In the genomic region with DNA sequence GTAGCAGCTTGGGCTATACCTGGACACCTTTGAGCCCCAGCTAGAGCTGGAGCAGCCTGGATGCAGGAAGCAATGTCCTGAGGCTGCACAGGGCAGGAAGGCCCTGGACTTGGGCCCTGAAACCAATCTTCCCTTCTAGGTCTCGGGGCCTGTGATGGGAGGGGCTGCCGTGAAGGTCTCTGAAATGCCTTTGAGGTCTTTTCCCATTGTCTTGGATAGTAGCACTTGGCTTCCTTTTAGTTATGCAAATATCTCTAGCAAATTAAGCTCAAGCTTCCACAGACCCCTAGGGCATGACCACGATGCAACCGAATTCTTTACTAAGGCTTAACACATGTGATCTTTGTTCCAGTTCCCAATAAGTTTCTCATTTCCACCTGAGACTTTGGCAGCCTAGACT, we compare ENCODE assay signal across 21 cellular contexts. TPM values are rescaled to one million over a fixed set of nuclear protein-coding genes. Genes with fewer than 3 reads are reported as not detected.
DNase-seq lines count a peak whose midpoint lies in the region; ATAC-seq and TF ChIP-seq lines count a peak whose summit lies in the region.
"Had no signal": no experiment of that assay in that cellular context is flagged by ENCODE, and none has a peak within 500 bp of the region (broad histone marks: within the 10 kb centered on the region; RNA-seq: fewer than 3 reads in every experiment).

No MANE protein-coding gene starts in this region.

- H3K4me3 ChIP-seq in SK-N-MC = no peak overlapping the region
- no peak overlapping the region for H3K4me3 ChIP-seq in iPS DF 6.9 (ENCODE audit: low read length)
- H3K4me3 ChIP-seq in osteoblast (ENCODE audit: insufficient read depth, low read length) = no peak overlapping the region
- H3K4me3 ChIP-seq: A549 had no signal

- H3K4me1 ChIP-seq in iPS DF 6.9 (ENCODE audit: control insufficient read depth, insufficient read depth, low read length) (peaks cover 3% of the 10 kb centered on the region), osteoblast (ENCODE audit: insufficient read depth, low read length) (peaks cover 35% of the 10 kb centered on the region)

- no peaks in the 10 kb centered on the region for H3K9me3 ChIP-seq in SK-N-MC (ENCODE audit: low read depth, low read length)
- no peaks in the 10 kb centered on the region for H3K9me3 ChIP-seq in iPS DF 6.9 (ENCODE audit: control insufficient read depth, insufficient read depth, low read length)
- no peaks in the 10 kb centered on the region for H3K9me3 ChIP-seq in osteoblast (ENCODE audit: low read depth, low read length)

- DNase-seq in left ventricle myocardium superior = peak; percentile 11
- no peak for DNase-seq in Right ventricle myocardium inferior (ENCODE audit: missing footprints)
- DNase-seq in SK-N-MC (ENCODE audit: low read depth, low spot score) = peak; percentile 16
- DNase-seq in iPS DF 6.9 (ENCODE audit: low read depth, low spot score) = peak; percentile 66
- peak; percentile 71 for DNase-seq in osteoblast (ENCODE audit: insufficient read length, low spot score, missing footprints)
- DNase-seq in RPMI8226 = no peak
- DNase-seq: C1 segment of cervical spinal cord, DMS79 treated with DMSO at 0.1 percent for 48 hours, GDM1, NCI-H1092 treated with DMSO at 0.1 percent for 48 hours, NCI-H1694 treated with DMSO at 0.1 percent for 48 hours, NCI-H2107, NCI-H226, NCI-H748 treated with DMSO at 0.1 percent for 48 hours, PC-3 had no signal

- H3K79me2 ChIP-seq in osteoblast (ENCODE audit: insufficient read depth, low read length) = peaks cover 13% of the 10 kb centered on the region

- ATAC-seq in left ventricle myocardium superior (no peak), Right ventricle myocardium inferior (no peak), HG03432 (IDR thresholded peaks at IDR 0.05; ENCODE audit: unreplicated experiment) (no peak), HG02763 (IDR thresholded peaks at IDR 0.05; ENCODE audit: unreplicated experiment) (no peak)
- ATAC-seq: HCT116, PC-3 had no signal

- H3K36me3 ChIP-seq in SK-N-MC (ENCODE audit: insufficient read depth, low read length) (no peaks in the 10 kb centered on the region), iPS DF 6.9 (ENCODE audit: control insufficient read depth, insufficient read depth, low read length) (no peaks in the 10 kb centered on the region; the same call in 1 of the 2 replicates), osteoblast (ENCODE audit: insufficient read depth, low read length) (no peaks in the 10 kb centered on the region)

- TF ChIP-seq CTCF in osteoblast (IDR thresholded peaks at IDR 0.05; ENCODE audit: extremely low read depth, low read depth, low read length) = no peak

- no peak overlapping the region for H3K9ac ChIP-seq in SK-N-MC (ENCODE audit: insufficient read length)
- H3K9ac ChIP-seq: KMS-11 had no signal

- no CpG with 5 or more reads among the region's 4 CpGs for WGBS in iPS DF 6.9 (ENCODE audit: insufficient coverage, insufficient read length)

- H2AFZ ChIP-seq in osteoblast (ENCODE audit: low read length) = no peak overlapping the region

- no peak overlapping the region for H3K27ac ChIP-seq in SK-N-MC
- H3K27ac ChIP-seq in iPS DF 6.9 (ENCODE audit: low read length) = no peak overlapping the region
- H3K27ac ChIP-seq in osteoblast (ENCODE audit: low read depth, low read length) = no peak overlapping the region
- H3K27ac ChIP-seq: A549, KMS-11 had no signal

- no peaks in the 10 kb centered on the region for H4K20me1 ChIP-seq in osteoblast (ENCODE audit: insufficient read depth, low read length)

- H3K4me2 ChIP-seq in osteoblast (ENCODE audit: insufficient read depth, low read length) = no peak overlapping the region
- H3K4me2 ChIP-seq: KMS-11 had no signal

- intact Hi-C loops in left ventricle myocardium superior (cut with micrococcal nuclease) = no loop called here
- intact Hi-C loops in Right ventricle myocardium inferior (cut with DNase I) = no loop called here

- H3K27me3 ChIP-seq in iPS DF 6.9 (ENCODE audit: control insufficient read depth, insufficient read depth, low read length) = no peaks in the 10 kb centered on the region
- no peaks in the 10 kb centered on the region for H3K27me3 ChIP-seq in osteoblast (ENCODE audit: insufficient read depth, low read length)

RNA-seq across cellular contexts. Expression of gene LINC01488, which starts 40.0 kb away (rescaled TPM):
- total RNA-seq in left ventricle myocardium superior (not detected), Right ventricle myocardium inferior (0.08 TPM), osteoblast (not detected in 2 replicates)
- total RNA-seq: M059J, PC-3 had no signal

Comparison
In these comparisons a context has a peak if more than half of its experiments do, and no peak if none do; other contexts are left out.
1. DNase-seq: peak in left ventricle myocardium superior (single experiment), SK-N-MC (single experiment), iPS DF 6.9 (single experiment) and osteoblast (single experiment); none in Right ventricle myocardium inferior (single experiment) and RPMI8226 (single experiment).